Comparison of ENCODE assay signal across 8 cellular contexts in the genomic region with DNA sequence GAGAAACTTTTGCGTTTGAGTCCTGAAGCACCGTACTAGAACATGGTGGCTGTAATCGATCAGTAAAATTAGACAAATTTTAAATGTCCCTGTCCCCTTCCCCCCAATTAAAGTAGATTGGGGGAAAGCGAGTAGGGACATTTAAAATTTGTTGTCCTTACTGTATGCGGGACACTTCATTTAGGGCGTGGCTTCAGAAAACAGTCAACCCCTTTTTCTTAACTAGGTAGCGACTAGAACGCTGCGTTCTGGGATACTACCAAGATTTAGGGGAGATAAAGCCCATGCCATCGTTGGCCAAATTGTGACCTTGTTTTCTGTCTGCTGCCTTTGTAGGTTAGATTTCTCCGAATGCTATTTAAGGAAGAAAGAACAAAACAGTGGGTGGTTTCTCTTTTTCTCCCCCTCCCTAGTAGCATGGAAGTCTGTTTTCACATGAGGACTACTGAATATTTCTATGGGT. TPM values are rescaled to one million over a fixed set of nuclear protein-coding genes. Genes with fewer than 3 reads are reported as not detected.
DNase-seq lines count a peak whose midpoint lies in the region; ATAC-seq, FAIRE-seq and TF ChIP-seq lines count a peak whose summit lies in the region.

No MANE protein-coding gene starts in this region.

- no peak overlapping the region for H2AK5ac ChIP-seq in mesendoderm (ENCODE audit: low read length)

- H3K4me3 ChIP-seq in LNCaP clone FGC (ENCODE audit: low read depth, low read length), result peak overlapping the region; percentile 84
- H3K4me3 ChIP-seq in K562, result peak overlapping the region; percentile 82
- H3K4me3 ChIP-seq in mesendoderm (ENCODE audit: low read length), result peak overlapping the region; percentile 99

- H4K8ac ChIP-seq in mesendoderm (ENCODE audit: low read depth, low read length), result no peak overlapping the region

- under 1% methylated on average over 10 of the region's 11 CpGs for WGBS in K562 (ENCODE audit: insufficient coverage, low coverage, missing lambda C conversion rate)
- no CpG with 5 or more reads among the region's 11 CpGs for whole genome bisulfite sequencing in mesendoderm (ENCODE audit: extremely low coverage, insufficient coverage, low lambda C conversion rate)

- H3K79me2 ChIP-seq in K562 (ENCODE audit: control insufficient read depth, insufficient read depth, low read length), result peaks cover 73% of the 10 kb centered on the region
- peaks cover 40% of the 10 kb centered on the region for H3K79me2 ChIP-seq in mesendoderm (ENCODE audit: control insufficient read depth, insufficient read depth, low read length)

- 0 out of 3 replicates have a peak, but pooled peaks have one; percentile 8 for ATAC-seq in K562
- no peak for ATAC-seq in HG03139 (IDR thresholded peaks at IDR 0.05; ENCODE audit: unreplicated experiment)

- BruUV-seq in K562 (replicated peaks; lab: Mats Ljungman, UMichigan), result no TSS peak

- peak overlapping the region; percentile 86 for H3K18ac ChIP-seq in mesendoderm (ENCODE audit: low read length)

- H3K36me3 ChIP-seq in K562 (ENCODE audit: control insufficient read depth, insufficient read depth, low read length) (peaks cover 50% of the 10 kb centered on the region), mesendoderm (ENCODE audit: control insufficient read depth, insufficient read depth, low read length) (peaks cover 2% of the 10 kb centered on the region)

- no peak overlapping the region for H2AFZ ChIP-seq in K562 (ENCODE audit: low read depth, low read length)

- H2BK5ac ChIP-seq in mesendoderm (ENCODE audit: low read length), result no peak overlapping the region

- no peak overlapping the region for H3K23ac ChIP-seq in mesendoderm (ENCODE audit: low read length)

- H4K5ac ChIP-seq in mesendoderm (ENCODE audit: low read length), result no peak overlapping the region

- CTCF ChIA-PET in K562 (lab: Yijun Ruan, JAX; ENCODE audit: low intra/inter-chr PET ratio), result no interaction called here

- peaks cover 8 to 10% of the 10 kb centered on the region in 2 experiments; a peak in 3 of 5 replicates for H3K4me1 ChIP-seq in K562 (replicated peaks in 1 of 2; ENCODE audit: control insufficient read depth in 2 of 2, insufficient read depth in 2 of 2, low read length in 2 of 2)
- H3K4me1 ChIP-seq in mesendoderm (ENCODE audit: control insufficient read depth, low read depth, low read length), result peaks cover 2% of the 10 kb centered on the region

- peak overlapping the region; percentile 81 for H3K4me2 ChIP-seq in K562 (ENCODE audit: insufficient read depth, low read length)
- peak overlapping the region; percentile 26 for H3K4me2 ChIP-seq in mesendoderm (ENCODE audit: low read length)

- TF ChIP-seq CTCF in LNCaP clone FGC (IDR thresholded peaks at IDR 0.05; ENCODE audit: control insufficient read depth, extremely low read depth, insufficient read depth) (no peak), K562 (IDR thresholded peaks at IDR 0.05 in 2 of 3, conservative IDR thresholded peaks at IDR 0.05 in 1 of 3; ENCODE audit: insufficient read depth in 2 of 3, low read depth in 1 of 3, low read length in 3 of 3) (no peak)

- peak; percentile 15 for FAIRE-seq in K562 (lab: Jason Lieb, UNC)

- TF ChIP-seq RAD21 in K562 (CRISPR knock-in tag; conservative IDR thresholded peaks at IDR 0.05 in 1 of 2, IDR thresholded peaks at IDR 0.05 in 1 of 2), result no peak

- peaks cover 28% of the 10 kb centered on the region for H4K20me1 ChIP-seq in K562 (replicated peaks; ENCODE audit: control insufficient read depth, insufficient read depth, low read length)

- H3K27ac ChIP-seq in K562 (ENCODE audit: extremely low read depth, low read depth, low read length), result peak overlapping the region; percentile 92
- no peak overlapping the region for H3K27ac ChIP-seq in mesendoderm (ENCODE audit: low read depth, low read length)

- no peak for TF ChIP-seq POLR2A in K562 (conservative IDR thresholded peaks at IDR 0.05)

- H3K79me1 ChIP-seq in mesendoderm (ENCODE audit: low read length), result peaks cover 2% of the 10 kb centered on the region

- H3K27me3 ChIP-seq in K562 (ENCODE audit: control insufficient read depth in 2 of 2, insufficient read depth in 2 of 2, low read length in 2 of 2), result no peaks in the 10 kb centered on the region
- no peaks in the 10 kb centered on the region for H3K27me3 ChIP-seq in mesendoderm (ENCODE audit: insufficient read depth, low read length, poor library complexity)

- H3K9ac ChIP-seq in K562 (ENCODE audit: insufficient read depth in 1 of 2, low read depth in 2 of 2, low read length in 2 of 2) (peak overlapping the region; percentile 70 to 98), mesendoderm (ENCODE audit: low read length) (peak overlapping the region; percentile 98)

- no peaks in the 10 kb centered on the region for H3K9me3 ChIP-seq in K562 (replicated peaks; ENCODE audit: control insufficient read depth, insufficient read depth, low read depth, low read length)

- H3K4ac ChIP-seq in mesendoderm (ENCODE audit: low read depth, low read length), result peak overlapping the region; percentile 36

- H2BK120ac ChIP-seq in mesendoderm (ENCODE audit: low read depth, low read length), result no peak overlapping the region

- peak overlapping the region; percentile 97 for H3K56ac ChIP-seq in mesendoderm (ENCODE audit: low read length)

- TF ChIP-seq EP300 in K562 (IDR thresholded peaks at IDR 0.05; ENCODE audit: low read length), result no peak

- in situ Hi-C loops in K562 (cut with MboI), result no loop called here

- peaks cover 4% of the 10 kb centered on the region for H3K9me1 ChIP-seq in K562 (ENCODE audit: control insufficient read depth, insufficient read depth, low read length)

- POLR2A ChIA-PET in K562 (lab: Yijun Ruan, JAX), result interaction anchor here (0.6 to 1.2 kb wide), 5 partner anchors 8 to 98 kb away, joined by 3 to 6 read pairs (median 3); no protein-coding TSS in a partner anchor

- no peak overlapping the region for H2BK15ac ChIP-seq in mesendoderm (replicated peaks; ENCODE audit: low read depth)

- DNase-seq in EH (ENCODE audit: low read depth), result peak; percentile 34
- DNase-seq in LNCaP clone FGC (ENCODE audit: low read depth), result peak; percentile 55
- DNase-seq in K562 (ENCODE audit: extremely low read depth in 1 of 4, low spot score in 3 of 4), result peak in 2 of 4 experiments; percentile 18 to 57
- peak; percentile 59 for DNase-seq in mesendoderm
- DNase-seq in activated CD4-positive, CD25-positive, alpha-beta regulatory T cell treated with anti-CD3 and anti-CD28 coated beads, Interleukin-2, amount 50 U/mL, for 72 hours, result no peak
- no peak for DNase-seq in KG1 (lab: John Stamatoyannopoulos, UW)
- DNase-seq in activated CD4-positive, alpha-beta T cell treated with anti-CD3 and anti-CD28 coated beads, Interleukin-2, amount 50 U/mL, for 4 hours, result no peak

- intact Hi-C loops in K562 (cut with micrococcal nuclease), result no loop called here

RNA-seq across cellular contexts. Expression of gene CKS2, which starts 1.2 kb away (rescaled TPM):
- 19.4 and 24.0 TPM in 2 replicates for total RNA-seq in K562 (2011; cell fraction: chromatin; rRNA removed; ENCODE audit: low replicate concordance)
- total RNA-seq in K562 (2011; cell fraction: nucleolus; rRNA removed), result 23.8 TPM in 2 replicates
- 42.3 and 44.0 TPM in 2 replicates for total RNA-seq in K562 (2011; cell fraction: nucleoplasm; rRNA removed)
- total RNA-seq in K562 (2014; rRNA removed) (92.9 and 123 TPM in 2 replicates), K562 (2014; rRNA removed; fragmentation: Illumina TruSeq; extraction: Trizol) (300 and 321 TPM in 2 replicates), K562 (2015; rRNA removed; fragmentation: Illumina TruSeq; extraction: Trizol) (339 and 348 TPM in 2 replicates), K562 (2021) (146 and 167 TPM in 2 replicates)
- polyA plus RNA-seq in K562 (2011; rRNA removed) (429 and 448 TPM in 2 replicates), K562 (2014; fragmentation: Illumina TruSeq; extraction: Trizol) (248 and 256 TPM in 2 replicates), K562 (2014; fragmentation: Nextera tagmentation; extraction: Ambion mirVana) (100 to 1,000 TPM; 853 to 941 TPM), K562 (2014; rRNA removed) (241 and 319 TPM in 2 replicates)
- 508 and 550 TPM in 2 replicates for polyA plus RNA-seq in K562 (2011; cell fraction: cytosol; rRNA removed)
- polyA plus RNA-seq in K562 (2011; cell fraction: nucleus; rRNA removed), result 67.9 and 138 TPM in 2 replicates
- polyA plus RNA-seq in K562 (2012), result 138 and 394 TPM in 2 replicates
- 181 and 187 TPM in 2 replicates for polyA minus RNA-seq in K562 (2011; rRNA and poly(A)+ RNA removed)
- 77.6 and 77.9 TPM in 2 replicates for polyA minus RNA-seq in K562 (2011; cell fraction: cytosol; rRNA and poly(A)+ RNA removed)
- 18.2 and 31.9 TPM in 2 replicates for polyA minus RNA-seq in K562 (2011; cell fraction: nucleus; rRNA and poly(A)+ RNA removed)
- polyA plus RNA-seq in mesendoderm (2013, experiment 1 of 2), result 167 TPM
- 169 TPM for polyA plus RNA-seq in mesendoderm (2013, experiment 2 of 2)

RNA-seq across cellular contexts. Expression of gene SECISBP2, which starts 6.1 kb away (rescaled TPM):
- 54.0 and 118 TPM in 2 replicates for total RNA-seq in K562 (2011; cell fraction: chromatin; rRNA removed; ENCODE audit: low replicate concordance)
- total RNA-seq in K562 (2011; cell fraction: nucleolus; rRNA removed), result 25.5 and 35.9 TPM in 2 replicates
- total RNA-seq in K562 (2011; cell fraction: nucleoplasm; rRNA removed), result 63.3 and 77.9 TPM in 2 replicates
- total RNA-seq in K562 (2014; rRNA removed) (20.1 and 20.6 TPM in 2 replicates), K562 (2014; rRNA removed; fragmentation: Illumina TruSeq; extraction: Trizol) (27.7 and 30.6 TPM in 2 replicates), K562 (2015; rRNA removed; fragmentation: Illumina TruSeq; extraction: Trizol) (25.6 and 26.1 TPM in 2 replicates), K562 (2021) (23.9 and 25.0 TPM in 2 replicates)
- polyA plus RNA-seq in K562 (2011; rRNA removed) (39.7 and 41.6 TPM in 2 replicates), K562 (2014; fragmentation: Illumina TruSeq; extraction: Trizol) (30.8 and 36.0 TPM in 2 replicates), K562 (2014; fragmentation: Nextera tagmentation; extraction: Ambion mirVana) (1 to 10 TPM; 3.2 to 3.9 TPM), K562 (2014; rRNA removed) (26.6 and 31.0 TPM in 2 replicates)
- 15.8 and 21.9 TPM in 2 replicates for polyA plus RNA-seq in K562 (2011; cell fraction: cytosol; rRNA removed)
- polyA plus RNA-seq in K562 (2011; cell fraction: nucleus; rRNA removed), result 56.1 and 71.8 TPM in 2 replicates
- 16.4 and 25.8 TPM in 2 replicates for polyA plus RNA-seq in K562 (2012)
- 24.6 and 30.1 TPM in 2 replicates for polyA minus RNA-seq in K562 (2011; rRNA and poly(A)+ RNA removed)
- 9.4 and 14.0 TPM in 2 replicates for polyA minus RNA-seq in K562 (2011; cell fraction: cytosol; rRNA and poly(A)+ RNA removed)
- 23.8 and 38.4 TPM in 2 replicates for polyA minus RNA-seq in K562 (2011; cell fraction: nucleus; rRNA and poly(A)+ RNA removed)
- polyA plus RNA-seq in mesendoderm (2013, experiment 1 of 2), result 68.8 TPM
- polyA plus RNA-seq in mesendoderm (2013, experiment 2 of 2), result 61.8 TPM

Comparison
In these comparisons a context has a peak if more than half of its experiments do, and no peak if none do; other contexts are left out.
1. DNase-seq: peak in EH (single experiment), LNCaP clone FGC (single experiment) and mesendoderm (single experiment); none in activated CD4-positive, CD25-positive, alpha-beta regulatory T cell treated with anti-CD3 and anti-CD28 coated beads, Interleukin-2, amount 50 U/mL, for 72 hours (single experiment), KG1 (single experiment) and activated CD4-positive, alpha-beta T cell treated with anti-CD3 and anti-CD28 coated beads, Interleukin-2, amount 50 U/mL, for 4 hours (0 of 2).
2. Peak in every context shown above with its lines, with median percentiles within 50 percentile points of each other: H3K4me3 ChIP-seq.